ENCODE assay signal across 9 cellular contexts in the genomic region with DNA sequence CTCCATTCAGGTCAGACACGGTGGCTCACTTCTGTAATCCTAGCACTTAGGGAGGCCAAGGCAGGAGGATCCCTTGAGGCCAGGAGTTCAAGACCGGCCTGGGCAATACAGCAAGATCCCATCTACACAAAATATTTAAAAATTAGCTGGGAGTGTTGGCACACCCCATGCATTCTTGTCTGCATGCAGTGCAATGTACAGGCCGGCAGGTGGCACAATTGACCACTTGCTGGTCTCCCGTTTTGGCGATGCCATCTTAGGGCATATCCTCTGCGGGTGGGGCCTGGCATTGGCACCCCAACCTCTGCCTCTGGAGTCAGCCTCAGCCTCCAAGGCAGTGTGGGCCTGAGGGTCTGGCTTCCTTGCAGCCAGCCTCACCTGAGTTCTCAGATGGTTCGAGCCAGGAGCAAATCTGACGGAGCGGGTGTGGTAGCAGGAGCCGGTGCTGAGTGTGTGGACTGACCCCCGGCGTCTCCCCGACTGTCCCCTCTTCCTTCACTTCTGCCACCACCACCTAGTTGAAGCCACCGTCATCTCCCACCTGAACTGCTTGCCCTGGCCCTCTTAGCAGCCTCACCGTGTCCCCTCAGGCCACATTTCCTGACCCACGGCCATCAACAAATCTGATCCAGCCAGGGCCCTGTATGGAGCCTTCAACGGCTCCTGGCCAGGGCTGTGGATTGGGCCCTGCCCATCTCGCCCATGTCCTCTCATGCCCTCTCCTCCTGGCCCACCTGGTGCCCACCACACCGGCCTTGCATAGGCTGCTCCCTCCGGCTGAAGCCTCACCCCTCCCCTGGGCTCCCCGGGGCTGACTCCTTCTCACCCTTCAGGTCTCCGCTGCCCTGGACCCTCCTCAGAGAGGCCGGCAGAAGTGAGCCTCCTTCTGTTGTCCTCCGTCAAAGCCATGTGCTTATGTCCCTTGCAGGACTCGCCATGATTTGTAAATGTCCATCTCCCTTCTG. TPM values are rescaled to one million over a fixed set of nuclear protein-coding genes. Genes with fewer than 3 reads are reported as not detected.
DNase-seq lines count a peak whose midpoint lies in the region; ATAC-seq, FAIRE-seq and TF ChIP-seq lines count a peak whose summit lies in the region.
"Had no signal": no experiment of that assay in that cellular context is flagged by ENCODE, and none has a peak within 500 bp of the region (broad histone marks: within the 10 kb centered on the region; RNA-seq: fewer than 3 reads in every experiment).

No MANE protein-coding gene starts in this region.

- H3K27me3 Mint-ChIP-seq in activated CD4-positive, alpha-beta memory T cell treated with anti-CD3 and anti-CD28 coated beads for 36 hours: no peaks in the 10 kb centered on the region
- H3K27me3 Mint-ChIP-seq: stimulated activated naive CD8-positive, alpha-beta T cell treated with anti-CD3 and anti-CD28 coated beads, Interleukin-15, Interleukin-2, amounts not matched to agents 100 ng/mL and 50 ng/mL, for 24 hours had no signal

- TF ChIP-seq CTCF in A549 (IDR thresholded peaks at IDR 0.05) (peak; percentile 86), GM13976 (IDR thresholded peaks at IDR 0.05; ENCODE audit: borderline replicate concordance, control extremely low read depth, extremely low read depth, insufficient read depth, missing control alignments) (peak; percentile 87)

- no peak overlapping the region for H3K4me3 ChIP-seq in A549

- TF ChIP-seq EP300 in A549 (IDR thresholded peaks at IDR 0.05): no peak

- H3K4me1 ChIP-seq in A549: no peaks in the 10 kb centered on the region

- no peak overlapping the region for H3K27ac Mint-ChIP-seq in activated CD4-positive, alpha-beta memory T cell treated with anti-CD3 and anti-CD28 coated beads for 36 hours
- H3K27ac Mint-ChIP-seq: stimulated activated naive CD8-positive, alpha-beta T cell treated with anti-CD3 and anti-CD28 coated beads, Interleukin-15, Interleukin-2, amounts not matched to agents 100 ng/mL and 50 ng/mL, for 24 hours had no signal

- in situ Hi-C loops in GM13976 (cut with MboI; ENCODE audit: low sequenced_read_pairs, unreplicated experiment): loop anchor here (10.0 kb wide), 1 partner anchor 192 kb away; no protein-coding TSS in a partner anchor

- intact Hi-C loops in activated CD4-positive, alpha-beta memory T cell treated with anti-CD3 and anti-CD28 coated beads for 36 hours (cut with micrococcal nuclease): loop anchor here (1.0 to 5.0 kb wide), 4 partner anchors 43 to 194 kb away; a partner anchor contains a TSS

- H3K9me3 Mint-ChIP-seq in activated CD4-positive, alpha-beta memory T cell treated with anti-CD3 and anti-CD28 coated beads for 36 hours: no peaks in the 10 kb centered on the region
- H3K9me3 Mint-ChIP-seq: stimulated activated naive CD8-positive, alpha-beta T cell treated with anti-CD3 and anti-CD28 coated beads, Interleukin-15, Interleukin-2, amounts not matched to agents 100 ng/mL and 50 ng/mL, for 24 hours had no signal

- no peak for FAIRE-seq in A549 (lab: Jason Lieb, UNC)

- H3K4me3 Mint-ChIP-seq in activated CD4-positive, alpha-beta memory T cell treated with anti-CD3 and anti-CD28 coated beads for 36 hours: no peak overlapping the region
- H3K4me3 Mint-ChIP-seq: stimulated activated naive CD8-positive, alpha-beta T cell treated with anti-CD3 and anti-CD28 coated beads, Interleukin-15, Interleukin-2, amounts not matched to agents 100 ng/mL and 50 ng/mL, for 24 hours had no signal

- TF ChIP-seq POLR2A in A549 (IDR thresholded peaks at IDR 0.05; ENCODE audit: low read length): no peak

- WGBS in A549 (ENCODE audit: missing lambda C conversion rate): 50% methylated on average over 25 of the region's 25 CpGs

- H3K9me3 ChIP-seq in A549: no peaks in the 10 kb centered on the region

- H3K4me1 Mint-ChIP-seq in activated CD4-positive, alpha-beta memory T cell treated with anti-CD3 and anti-CD28 coated beads for 36 hours (ENCODE audit: low read depth): peaks cover 16% of the 10 kb centered on the region

- peak; percentile 89 to 94 for TF ChIP-seq RAD21 in A549 (conservative IDR thresholded peaks at IDR 0.05 in 1 of 2, IDR thresholded peaks at IDR 0.05 in 1 of 2)

- ATAC-seq in A549: peak; percentile 77 to 92; a peak in 5 of 6 replicates
- no peak for ATAC-seq in GM18870 (IDR thresholded peaks at IDR 0.05; ENCODE audit: unreplicated experiment)

- DNase-seq in A549 (ENCODE audit: low read depth in 1 of 2, low spot score in 1 of 2): peak; percentile 58 to 66
- peak; percentile 84 for DNase-seq in GM13976 (ENCODE audit: low spot score)
- DNase-seq in NCI-H446 treated with DMSO at 0.1 percent for 48 hours (lab: John Stamatoyannopoulos, UW): peak; percentile 17
- peak; percentile 79 for DNase-seq in activated CD4-positive, alpha-beta memory T cell treated with anti-CD3 and anti-CD28 coated beads for 36 hours
- peak; percentile 46 for DNase-seq in effector CD8-positive, alpha-beta T cell (lab: John Stamatoyannopoulos, UW)
- peak; percentile 35 for DNase-seq in mucosa of gallbladder (ENCODE audit: low spot score)
- peak; percentile 30 for DNase-seq in stimulated activated CD8-positive, alpha-beta memory T cell treated with anti-CD3 and anti-CD28 coated beads, Interleukin-7, amount 100 ng/mL, for 24 hours (ENCODE audit: low read depth)

- CTCF ChIA-PET in A549 (lab: Yijun Ruan, JAX): interaction anchor here (0.5 to 5.4 kb wide), 41 partner anchors 9 to 1170 kb away, joined by 3 to 49 read pairs (median 4); a partner anchor contains a TSS
- CTCF ChIA-PET in activated CD4-positive, alpha-beta memory T cell treated with anti-CD3 and anti-CD28 coated beads for 36 hours (lab: Charles Lee): interaction anchor here (0.6 to 3.6 kb wide), 32 partner anchors 9 to 452 kb away, joined by 3 to 64 read pairs (median 4); a partner anchor contains a TSS

- POLR2A ChIA-PET in A549 (lab: Yijun Ruan, JAX): no interaction called here
- POLR2A ChIA-PET in activated CD4-positive, alpha-beta memory T cell treated with anti-CD3 and anti-CD28 coated beads for 36 hours (lab: Charles Lee): no interaction called here

- H3K27ac ChIP-seq in A549: no peak overlapping the region

- no peaks in the 10 kb centered on the region for H3K36me3 Mint-ChIP-seq in activated CD4-positive, alpha-beta memory T cell treated with anti-CD3 and anti-CD28 coated beads for 36 hours

- no peak overlapping the region for H3K4me2 ChIP-seq in A549

TF ChIP-seq in A549, 52 proteins besides CTCF, POLR2A, EP300 and RAD21:
- TF ChIP-seq JUN (IDR thresholded peaks at IDR 0.05) (no peak), SREBF2 (IDR thresholded peaks at IDR 0.05) (no peak), ZSCAN20 (CRISPR knock-in tag; IDR thresholded peaks at IDR 0.05) (no peak), CBX8 (IDR thresholded peaks at IDR 0.05) (no peak), TFCP2L1 (CRISPR knock-in tag; IDR thresholded peaks at IDR 0.05) (no peak), SMC3 (IDR thresholded peaks at IDR 0.05) (peak; percentile 89), CHD4 (IDR thresholded peaks at IDR 0.05; ENCODE audit: borderline replicate concordance) (no peak), POLR2AphosphoS2 (conservative IDR thresholded peaks at IDR 0.05; ENCODE audit: low read length) (no peak)

RNA-seq across cellular contexts. Expression of a gene that starts 44.0 kb away (rescaled TPM):
- polyA plus RNA-seq in A549 (2011; rRNA removed): not detected in 2 replicates
- not detected in 2 replicates for polyA plus RNA-seq in A549 (2012; cell fraction: cytosol; rRNA removed)
- polyA plus RNA-seq in A549 (2012; cell fraction: nucleus; rRNA removed): 0.01 and 0.02 TPM in 2 replicates
- not detected in 3 replicates for polyA plus RNA-seq in A549 (2017; fragmentation: RNase III; extraction: RNeasy Plus Mini Kit Qiagen cat#74134 plus additional on column Dnase treatment)
- not detected in 2 replicates for polyA minus RNA-seq in A549 (2011; rRNA and poly(A)+ RNA removed)
- total RNA-seq in activated CD4-positive, alpha-beta memory T cell treated with anti-CD3 and anti-CD28 coated beads for 36 hours: under 1 TPM; 0.24 to 0.83 TPM
- total RNA-seq in mucosa of gallbladder: 0.20 TPM

Comparison
In these comparisons a context has a peak if more than half of its experiments do, and no peak if none do; other contexts are left out.
1. DNase-seq: peak in every context shown above with its lines; median percentile 84 in GM13976; 79 in activated CD4-positive, alpha-beta memory T cell treated with anti-CD3 and anti-CD28 coated beads for 36 hours; 62 in A549; 46 in effector CD8-positive, alpha-beta T cell; 35 in mucosa of gallbladder; 30 in stimulated activated CD8-positive, alpha-beta memory T cell treated with anti-CD3 and anti-CD28 coated beads, Interleukin-7, amount 100 ng/mL, for 24 hours; 17 in NCI-H446 treated with DMSO at 0.1 percent for 48 hours.